Comparison of ENCODE assay signal across 8 cellular contexts in genomic region chr9:80175286-80175906, GRCh38.
DNase-seq lines count a peak whose midpoint lies in the region; ATAC-seq, FAIRE-seq and TF ChIP-seq lines count a peak whose summit lies in the region.

No MANE protein-coding gene starts in this region.

- H2AFZ ChIP-seq in PC-3 (ENCODE audit: low read length) (no peak overlapping the region), endothelial cell of umbilical vein (ENCODE audit: low read depth, low read length) (no peak overlapping the region), osteoblast (ENCODE audit: low read length) (no peak overlapping the region)

- no peaks in the 10 kb centered on the region for H3F3A ChIP-seq in PC-3 (ENCODE audit: low read length, unreplicated experiment)

- no peaks in the 10 kb centered on the region for H3K79me2 ChIP-seq in PC-3 (ENCODE audit: low read length)
- no peaks in the 10 kb centered on the region for H3K79me2 ChIP-seq in endothelial cell of umbilical vein (ENCODE audit: control insufficient read depth, insufficient read depth, low read length)
- no peaks in the 10 kb centered on the region for H3K79me2 ChIP-seq in osteoblast (ENCODE audit: insufficient read depth, low read length)

- dilution Hi-C loops in endothelial cell of umbilical vein (cut with MboI; ENCODE audit: extremely low pct_ligation_motif_present, low sequenced_read_pairs) = no loop called here

- BruUV-seq in PC-3 (replicated peaks; lab: Mats Ljungman, UMichigan) = no TSS peak
- BruUV-seq in endothelial cell of umbilical vein (replicated peaks; lab: Mats Ljungman, UMichigan) = no TSS peak

- no peak for TF ChIP-seq POLR2A in endothelial cell of umbilical vein (IDR thresholded peaks at IDR 0.05; ENCODE audit: low read depth, low read length)

- POLR2A ChIA-PET in PC-3 (lab: Charles Lee; ENCODE audit: unreplicated experiment) (no interaction called here), endothelial cell of umbilical vein (lab: Charles Lee) (no interaction called here)

- H3K9me3 ChIP-seq in cardiac muscle cell (ENCODE audit: low read depth) (no peaks in the 10 kb centered on the region), PC-3 (ENCODE audit: low read length) (no peaks in the 10 kb centered on the region), endothelial cell of umbilical vein (replicated peaks; ENCODE audit: control insufficient read depth, insufficient read depth, low read length) (no peaks in the 10 kb centered on the region), osteoblast (ENCODE audit: low read depth, low read length) (no peaks in the 10 kb centered on the region)

- H3K36me3 ChIP-seq in cardiac muscle cell = no peaks in the 10 kb centered on the region
- no peaks in the 10 kb centered on the region for H3K36me3 ChIP-seq in PC-3 (ENCODE audit: low read depth, low read length)
- H3K36me3 ChIP-seq in endothelial cell of umbilical vein (ENCODE audit: control insufficient read depth in 2 of 2, extremely low read depth in 1 of 2, insufficient read depth in 2 of 2, low read length in 2 of 2) = no peaks in the 10 kb centered on the region
- H3K36me3 ChIP-seq in osteoblast (ENCODE audit: insufficient read depth, low read length) = no peaks in the 10 kb centered on the region

- intact Hi-C loops in Right ventricle myocardium superior (cut with DNase I) (no loop called here), PC-3 (cut with micrococcal nuclease) (loop anchor here (5.0 to 10.0 kb wide), 2 partner anchors 519 to 603 kb away; partner anchors contain the start of gene TLE4), endothelial cell of umbilical vein (cut with micrococcal nuclease) (loop anchor here (1.0 to 5.0 kb wide), 4 partner anchors 418 to 1512 kb away; no protein-coding TSS in a partner anchor)

- H3K27ac ChIP-seq in cardiac muscle cell (no peak overlapping the region), PC-3 (ENCODE audit: low read length) (no peak overlapping the region), endothelial cell of umbilical vein (ENCODE audit: insufficient read depth, low read depth, low read length) (no peak overlapping the region), osteoblast (ENCODE audit: low read depth, low read length) (no peak overlapping the region)

- DNase-seq in cardiac muscle cell (ENCODE audit: low read depth in 1 of 2, low spot score in 1 of 2) = peak; percentile 49 to 55
- DNase-seq in Right ventricle myocardium superior = no peak
- DNase-seq in PC-3 = peak; percentile 63
- DNase-seq in endothelial cell of umbilical vein (ENCODE audit: low read depth, low spot score) = peak; percentile 45
- DNase-seq in osteoblast (ENCODE audit: insufficient read length, low spot score, missing footprints) = no peak

- no peak for ATAC-seq in Right ventricle myocardium superior (ENCODE audit: poor library complexity)
- ATAC-seq in HG03103 (IDR thresholded peaks at IDR 0.05; ENCODE audit: low read depth, unreplicated experiment) = peak; percentile 54
- no peak for ATAC-seq in PC-3
- no peak for ATAC-seq in HG03521 (IDR thresholded peaks at IDR 0.05; ENCODE audit: unreplicated experiment)
- ATAC-seq in GM21381 (IDR thresholded peaks at IDR 0.05; ENCODE audit: unreplicated experiment) = no peak

- TF ChIP-seq CTCF in cardiac muscle cell (IDR thresholded peaks at IDR 0.05; ENCODE audit: low read depth, low read length) = peak; percentile 69
- peak; percentile 69 for TF ChIP-seq CTCF in PC-3 (conservative IDR thresholded peaks at IDR 0.05; ENCODE audit: low read depth, low read length)
- TF ChIP-seq CTCF in endothelial cell of umbilical vein (IDR thresholded peaks at IDR 0.05; ENCODE audit: extremely low read depth in 1 of 2, insufficient read depth in 1 of 2, low read depth in 1 of 2, low read length in 2 of 2) = peak; percentile 33 to 40
- peak; percentile 78 for TF ChIP-seq CTCF in osteoblast (IDR thresholded peaks at IDR 0.05; ENCODE audit: extremely low read depth, low read depth, low read length)

- FAIRE-seq in endothelial cell of umbilical vein (lab: Jason Lieb, UNC) = no peak

- no peaks in the 10 kb centered on the region for H4K20me1 ChIP-seq in PC-3 (ENCODE audit: low read length)
- H4K20me1 ChIP-seq in endothelial cell of umbilical vein (replicated peaks; ENCODE audit: control insufficient read depth, extremely low read depth, insufficient read depth, low read length) = no peaks in the 10 kb centered on the region
- no peaks in the 10 kb centered on the region for H4K20me1 ChIP-seq in osteoblast (ENCODE audit: insufficient read depth, low read length)

- H3K4me1 ChIP-seq in cardiac muscle cell (ENCODE audit: low read depth) (no peaks in the 10 kb centered on the region), PC-3 (ENCODE audit: insufficient read depth, low read length) (no peaks in the 10 kb centered on the region), endothelial cell of umbilical vein (ENCODE audit: control insufficient read depth, extremely low read depth, insufficient read depth, low read length) (no peaks in the 10 kb centered on the region), osteoblast (ENCODE audit: insufficient read depth, low read length) (no peaks in the 10 kb centered on the region)

- CTCF ChIA-PET in PC-3 (lab: Charles Lee) (no interaction called here), endothelial cell of umbilical vein (lab: Charles Lee) (interaction anchor here (0.6 to 1.9 kb wide), 13 partner anchors 12 to 1736 kb away, joined by 3 to 14 read pairs (median 5); no protein-coding TSS in a partner anchor)

- no peak overlapping the region for H3K4me2 ChIP-seq in PC-3 (ENCODE audit: low read length)
- no peak overlapping the region for H3K4me2 ChIP-seq in endothelial cell of umbilical vein (ENCODE audit: insufficient read depth, low read length)
- no peak overlapping the region for H3K4me2 ChIP-seq in osteoblast (ENCODE audit: insufficient read depth, low read length)

- H3K4me3 ChIP-seq in cardiac muscle cell (no peak overlapping the region), PC-3 (ENCODE audit: low read length) (no peak overlapping the region), endothelial cell of umbilical vein (replicated peaks in 1 of 3; ENCODE audit: insufficient read depth in 1 of 3, low read depth in 1 of 3, low read length in 3 of 3) (no peak overlapping the region), osteoblast (ENCODE audit: insufficient read depth, low read length) (no peak overlapping the region)

- no peaks in the 10 kb centered on the region for H3K27me3 ChIP-seq in cardiac muscle cell
- no peaks in the 10 kb centered on the region for H3K27me3 ChIP-seq in PC-3 (ENCODE audit: low read length)
- no peaks in the 10 kb centered on the region for H3K27me3 ChIP-seq in endothelial cell of umbilical vein (ENCODE audit: control insufficient read depth in 2 of 2, insufficient read depth in 2 of 2, low read length in 2 of 2)
- H3K27me3 ChIP-seq in osteoblast (ENCODE audit: insufficient read depth, low read length) = no peaks in the 10 kb centered on the region

- H3K9me1 ChIP-seq in endothelial cell of umbilical vein (replicated peaks; ENCODE audit: control insufficient read depth, extremely low read depth, insufficient read depth, low read length) = no peaks in the 10 kb centered on the region

- H3K9ac ChIP-seq in PC-3 (ENCODE audit: low read length) = no peak overlapping the region
- no peak overlapping the region for H3K9ac ChIP-seq in endothelial cell of umbilical vein (replicated peaks; ENCODE audit: extremely low read depth, insufficient read depth, low read length)

- H3K9me2 ChIP-seq in PC-3 (replicated peaks; ENCODE audit: low read length) = no peaks in the 10 kb centered on the region

TF ChIP-seq in endothelial cell of umbilical vein, 7 proteins besides CTCF, POLR2A, EP300 and RAD21:
- TF ChIP-seq EZH2 (IDR thresholded peaks at IDR 0.05; ENCODE audit: borderline replicate concordance, low read depth, low read length, severe bottlenecking) = no peak
TF ChIP-seq in endothelial cell of umbilical vein: peak in this region for 0.

Comparison
In these comparisons a context has a peak if more than half of its experiments do, and no peak if none do; other contexts are left out.
1. DNase-seq: peak in cardiac muscle cell (2 of 2), PC-3 (single experiment) and endothelial cell of umbilical vein (single experiment); none in Right ventricle myocardium superior (single experiment) and osteoblast (single experiment).
2. Peak in every context shown above with its lines, with median percentiles within 50 percentile points of each other: CTCF ChIP-seq.